Comparison of ENCODE assay signal across 26 cellular contexts in the genomic region with DNA sequence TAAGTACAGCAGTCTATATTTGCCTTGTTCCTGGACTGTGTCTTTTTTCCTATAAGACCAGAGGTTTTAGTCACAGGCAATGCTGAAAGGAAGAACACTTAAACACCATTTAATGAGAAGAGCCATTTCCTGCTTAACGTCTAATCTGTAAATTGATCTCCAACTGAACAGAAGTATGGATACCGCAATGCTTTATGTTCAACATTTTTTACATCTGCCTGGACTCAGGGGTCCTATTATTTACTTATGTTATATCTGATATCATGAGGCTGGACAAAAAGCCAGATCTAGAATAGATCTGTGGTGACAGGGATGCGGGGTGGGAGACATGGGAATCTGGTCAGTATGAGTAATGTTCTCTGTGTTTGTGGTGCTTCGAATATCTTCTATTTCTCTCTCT.
DNase-seq lines count a peak whose midpoint lies in the region; ATAC-seq and TF ChIP-seq lines count a peak whose summit lies in the region.
"Had no signal": no experiment of that assay in that cellular context is flagged by ENCODE, and none has a peak within 500 bp of the region (broad histone marks: within the 10 kb centered on the region; RNA-seq: fewer than 3 reads in every experiment).

No MANE protein-coding gene starts in this region.

- H3F3A ChIP-seq in Loucy (ENCODE audit: low read depth), result no peaks in the 10 kb centered on the region

- H3K4me3 ChIP-seq in BE2C (ENCODE audit: low read depth, low read length) (no peak overlapping the region), Loucy (ENCODE audit: low read length, poor library complexity, severe bottlenecking) (peak overlapping the region; percentile 26), SK-N-MC (peak overlapping the region; percentile 34)
- H3K4me3 ChIP-seq: A549, GM23248 had no signal

- no peak for ATAC-seq in effector memory CD8-positive, alpha-beta T cell (replicated peaks)
- ATAC-seq: A549; CD8-positive, alpha-beta T cell; HepG2; T-helper 17 cell had no signal

- peaks cover 3% of the 10 kb centered on the region for H3K9me3 Mint-ChIP-seq in nephron
- H3K9me3 Mint-ChIP-seq in effector memory CD8-positive, alpha-beta T cell, result peaks cover 2 to 11% of the 10 kb centered on the region in 2 donors

- peaks cover 11% of the 10 kb centered on the region for H3K4me1 ChIP-seq in BE2C
- peaks cover 48% of the 10 kb centered on the region for H3K4me1 ChIP-seq in Loucy (ENCODE audit: insufficient read depth, low read length, poor library complexity, severe bottlenecking)
- H3K4me1 ChIP-seq: A549, Caco-2 had no signal

- DNase-seq in BE2C (peak; percentile 23), SK-N-MC (ENCODE audit: low read depth, low spot score) (peak; percentile 53), SHP77 treated with DMSO at 0.1 percent for 48 hours (lab: John Stamatoyannopoulos, UW) (no peak)
- no peak for DNase-seq in activated CD4-positive, alpha-beta T cell treated with anti-CD3 and anti-CD28 coated beads for 48 hours
- DNase-seq in effector memory CD8-positive, alpha-beta T cell, result no peak
- DNase-seq: Caco-2; CD8-positive, alpha-beta T cell; DMS 273 treated with DMSO at 0.1 percent for 48 hours; GM23248; H7; Kasumi-1; MV-4-11; NCI-H1105 treated with DMSO at 0.1 percent for 48 hours; NCI-H146; NCI-H1930; NCI-H345; NCI-H510A treated with DMSO at 0.1 percent for 48 hours; NCI-H82; Right ventricle myocardium superior; RPMI8226; T-helper 17 cell had no signal

- H3K27me3 ChIP-seq in BE2C (no peaks in the 10 kb centered on the region), Loucy (ENCODE audit: insufficient read depth, low read length, poor library complexity, severe bottlenecking) (no peaks in the 10 kb centered on the region)

- no peaks in the 10 kb centered on the region for H3K9me2 ChIP-seq in Loucy (replicated peaks; ENCODE audit: low read depth, low read length)

- H3K36me3 Mint-ChIP-seq in nephron (ENCODE audit: low read depth), result no peaks in the 10 kb centered on the region
- peaks cover 2% of the 10 kb centered on the region for H3K36me3 Mint-ChIP-seq in effector memory CD8-positive, alpha-beta T cell (ENCODE audit: insufficient read depth)
- H3K36me3 Mint-ChIP-seq: CD8-positive, alpha-beta T cell had no signal

- H3K4me3 Mint-ChIP-seq in nephron, result no peak overlapping the region
- no peak overlapping the region for H3K4me3 Mint-ChIP-seq in effector memory CD8-positive, alpha-beta T cell
- H3K4me3 Mint-ChIP-seq: CD8-positive, alpha-beta T cell; T-helper 17 cell had no signal

- H3K27ac ChIP-seq in SK-N-MC, result peak overlapping the region; percentile 32
- H3K27ac ChIP-seq: A549, C4-2B, GM23248 had no signal

- H3K9ac ChIP-seq in Loucy (ENCODE audit: low read depth, low read length, poor library complexity, severe bottlenecking) (peak overlapping the region; percentile 33), SK-N-MC (ENCODE audit: insufficient read length) (no peak overlapping the region)
- H3K9ac ChIP-seq: GM23248 had no signal

- no peaks in the 10 kb centered on the region for H3K27me3 Mint-ChIP-seq in nephron (ENCODE audit: low read depth)
- no peaks in the 10 kb centered on the region for H3K27me3 Mint-ChIP-seq in effector memory CD8-positive, alpha-beta T cell
- H3K27me3 Mint-ChIP-seq: T-helper 17 cell had no signal

- no peaks in the 10 kb centered on the region for H3K9me3 ChIP-seq in BE2C
- no peaks in the 10 kb centered on the region for H3K9me3 ChIP-seq in Loucy (ENCODE audit: insufficient read depth, low read depth, low read length)
- H3K9me3 ChIP-seq in SK-N-MC (ENCODE audit: low read depth, low read length), result 0 out of 2 replicates have a peak, but pooled peaks cover 4% of the 10 kb centered on the region
- H3K9me3 ChIP-seq: A549, Caco-2 had no signal

- no peak for TF ChIP-seq CTCF in BE2C (IDR thresholded peaks at IDR 0.05; ENCODE audit: low read depth, low read length)
- no peak for TF ChIP-seq CTCF in Loucy (conservative IDR thresholded peaks at IDR 0.05; ENCODE audit: low read length)
- TF ChIP-seq CTCF in nephron (IDR thresholded peaks at IDR 0.05; ENCODE audit: unreplicated experiment in 3 of 3), result no peak

- peak overlapping the region; percentile 59 to 81 (median 63) for H3K27ac Mint-ChIP-seq in nephron
- no peak overlapping the region for H3K27ac Mint-ChIP-seq in effector memory CD8-positive, alpha-beta T cell
- H3K27ac Mint-ChIP-seq: CD8-positive, alpha-beta T cell; T-helper 17 cell had no signal

- peaks cover 34% of the 10 kb centered on the region for H3K4me1 Mint-ChIP-seq in nephron
- no peaks in the 10 kb centered on the region for H3K4me1 Mint-ChIP-seq in effector memory CD8-positive, alpha-beta T cell (ENCODE audit: low read depth in 2 of 2)
- H3K4me1 Mint-ChIP-seq: T-helper 17 cell had no signal

- H3K79me2 ChIP-seq in Loucy (ENCODE audit: insufficient read depth, low read length), result no peaks in the 10 kb centered on the region

- H2AFZ ChIP-seq in Loucy (ENCODE audit: low read length), result no peak overlapping the region
- H2AFZ ChIP-seq: GM23248 had no signal

- H3K4me2 ChIP-seq in Loucy (ENCODE audit: low read depth, low read length, poor library complexity, severe bottlenecking), result peak overlapping the region; percentile 63
- H3K4me2 ChIP-seq: A549 had no signal

- no peaks in the 10 kb centered on the region for H4K20me1 ChIP-seq in Loucy (ENCODE audit: insufficient read depth, low read length, poor library complexity, severe bottlenecking)

- H3K36me3 ChIP-seq in BE2C (no peaks in the 10 kb centered on the region), Loucy (ENCODE audit: insufficient read depth, low read length) (no peaks in the 10 kb centered on the region), SK-N-MC (ENCODE audit: insufficient read depth, low read length) (no peaks in the 10 kb centered on the region)

Comparison
In these comparisons a context has a peak if more than half of its experiments do, and no peak if none do; other contexts are left out.
1. DNase-seq: peak in BE2C (single experiment) and SK-N-MC (single experiment); none in activated CD4-positive, alpha-beta T cell treated with anti-CD3 and anti-CD28 coated beads for 48 hours (single experiment), effector memory CD8-positive, alpha-beta T cell (0 of 3) and SHP77 treated with DMSO at 0.1 percent for 48 hours (single experiment).
2. H3K27ac Mint-ChIP-seq: peak in nephron (3 of 3); none in effector memory CD8-positive, alpha-beta T cell (0 of 2).